ENCODE assay signal across 17 cellular contexts in the genomic region with DNA sequence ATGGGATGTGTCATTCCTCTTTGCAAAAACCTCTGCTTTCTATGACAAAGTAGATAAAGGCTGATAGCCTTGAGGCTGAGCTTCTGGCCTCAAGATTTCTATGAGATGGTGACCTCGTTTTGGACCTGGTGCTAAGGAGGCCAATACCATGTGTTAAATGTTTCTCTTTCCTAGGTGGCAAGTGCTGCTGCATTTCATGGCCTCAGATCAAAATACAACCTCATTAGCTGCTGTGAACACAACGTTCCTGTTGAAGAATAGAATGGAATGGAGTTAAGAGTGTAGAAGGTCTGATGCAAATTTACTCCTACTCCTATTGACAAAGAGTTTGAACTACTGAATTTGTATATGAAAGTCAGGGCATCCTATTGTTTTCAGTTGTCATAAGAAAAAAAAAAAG.
A peak's percentile ranks its signal among the peaks of the same experiment; 100 is the strongest.
DNase-seq lines count a peak whose midpoint lies in the region; ATAC-seq and TF ChIP-seq lines count a peak whose summit lies in the region.
"Had no signal": no experiment of that assay in that cellular context is flagged by ENCODE, and none has a peak within 500 bp of the region (broad histone marks: within the 10 kb centered on the region; RNA-seq: fewer than 3 reads in every experiment).

No MANE protein-coding gene starts in this region.

- H3K4me3 ChIP-seq in HUES48 (ENCODE audit: low read depth, low read length) (no peak overlapping the region), gastrocnemius medialis (no peak overlapping the region), osteoblast (ENCODE audit: insufficient read depth, low read length) (no peak overlapping the region)
- H3K4me3 ChIP-seq: A549, HAP-1 had no signal

- H2AFZ ChIP-seq in osteoblast (ENCODE audit: low read length): no peak overlapping the region

- TF ChIP-seq POLR2A in gastrocnemius medialis (IDR thresholded peaks at IDR 0.05): no peak

- no peaks in the 10 kb centered on the region for H3K27me3 Mint-ChIP-seq in T-helper 2 cell treated with Interferon-gamma antibody and Interleukin-4, amounts not matched to agents 5 μg/mL and 100 μg/mL, for 36 hours (ENCODE audit: low read depth)
- H3K27me3 Mint-ChIP-seq in CD14-positive monocyte (ENCODE audit: low read depth in 3 of 3): peaks cover 0 to 4% (median 0%) of the 10 kb centered on the region in 3 donors

- no peaks in the 10 kb centered on the region for H3K79me2 ChIP-seq in osteoblast (ENCODE audit: insufficient read depth, low read length)

- H3K27ac ChIP-seq in HUES48 (ENCODE audit: low read depth, low read length) (peak overlapping the region; percentile 11), gastrocnemius medialis (peak overlapping the region; percentile 82 to 90 (median 86)), osteoblast (ENCODE audit: low read depth, low read length) (no peak overlapping the region)
- H3K27ac ChIP-seq: A549, C4-2B had no signal

- TF ChIP-seq CTCF in gastrocnemius medialis (IDR thresholded peaks at IDR 0.05 in 4 of 5, conservative IDR thresholded peaks at IDR 0.05 in 1 of 5) (no peak), CD14-positive monocyte (IDR thresholded peaks at IDR 0.05) (no peak), osteoblast (IDR thresholded peaks at IDR 0.05; ENCODE audit: extremely low read depth, low read depth, low read length) (no peak)

- peaks cover 14% of the 10 kb centered on the region for H3K36me3 Mint-ChIP-seq in T-helper 2 cell treated with Interferon-gamma antibody and Interleukin-4, amounts not matched to agents 5 μg/mL and 100 μg/mL, for 36 hours (ENCODE audit: low read depth)
- no peaks in the 10 kb centered on the region for H3K36me3 Mint-ChIP-seq in CD14-positive monocyte

- no peak overlapping the region for H3K9ac ChIP-seq in HUES48 (ENCODE audit: low read depth, low read length)

- peaks cover 13% of the 10 kb centered on the region; the same call in 1 of the 2 replicates for H3K4me1 ChIP-seq in HUES48 (ENCODE audit: control insufficient read depth, insufficient read depth, low read length)
- H3K4me1 ChIP-seq in gastrocnemius medialis: peaks cover 28 to 36% of the 10 kb centered on the region in 2 donors
- no peaks in the 10 kb centered on the region for H3K4me1 ChIP-seq in osteoblast (ENCODE audit: insufficient read depth, low read length)
- H3K4me1 ChIP-seq: A549, HAP-1 had no signal

- no peaks in the 10 kb centered on the region for H3K9me3 ChIP-seq in HUES48 (ENCODE audit: control insufficient read depth, insufficient read depth, low read length)
- no peaks in the 10 kb centered on the region for H3K9me3 ChIP-seq in gastrocnemius medialis
- no peaks in the 10 kb centered on the region for H3K9me3 ChIP-seq in osteoblast (ENCODE audit: low read depth, low read length)
- H3K9me3 ChIP-seq: A549, BE2C, HAP-1 had no signal

- no peaks in the 10 kb centered on the region for H4K20me1 ChIP-seq in osteoblast (ENCODE audit: insufficient read depth, low read length)

- H3K36me3 ChIP-seq in HUES48 (ENCODE audit: control insufficient read depth, insufficient read depth, low read length) (no peaks in the 10 kb centered on the region), gastrocnemius medialis (no peaks in the 10 kb centered on the region), osteoblast (ENCODE audit: insufficient read depth, low read length) (no peaks in the 10 kb centered on the region)
- H3K36me3 ChIP-seq: BE2C, HAP-1 had no signal

- H3K9me3 Mint-ChIP-seq in T-helper 2 cell treated with Interferon-gamma antibody and Interleukin-4, amounts not matched to agents 5 μg/mL and 100 μg/mL, for 36 hours: no peaks in the 10 kb centered on the region
- H3K9me3 Mint-ChIP-seq in CD14-positive monocyte: peaks cover 0 to 2% (median 0%) of the 10 kb centered on the region in 7 donors
- H3K9me3 Mint-ChIP-seq: CD8-positive, alpha-beta T cell had no signal

- in situ Hi-C loops in gastrocnemius medialis (cut with MboI; ENCODE audit: low sequenced_read_pairs in 4 of 4): loop anchor here in 1 of 4 donors (10.0 kb wide), 1 partner anchor 57 kb away; no protein-coding TSS in a partner anchor

- H3K4me1 Mint-ChIP-seq in T-helper 2 cell treated with Interferon-gamma antibody and Interleukin-4, amounts not matched to agents 5 μg/mL and 100 μg/mL, for 36 hours (ENCODE audit: low read depth): no peaks in the 10 kb centered on the region
- H3K4me1 Mint-ChIP-seq in CD14-positive monocyte: peaks cover 34% of the 10 kb centered on the region

- H3K27ac Mint-ChIP-seq in T-helper 2 cell treated with Interferon-gamma antibody and Interleukin-4, amounts not matched to agents 5 μg/mL and 100 μg/mL, for 36 hours: no peak overlapping the region
- no peak overlapping the region for H3K27ac Mint-ChIP-seq in CD14-positive monocyte
- H3K27ac Mint-ChIP-seq: CD8-positive, alpha-beta T cell had no signal

- H3K27me3 ChIP-seq in HUES48 (ENCODE audit: control insufficient read depth, insufficient read depth, low read length): no peaks in the 10 kb centered on the region
- H3K27me3 ChIP-seq in gastrocnemius medialis: no peaks in the 10 kb centered on the region
- H3K27me3 ChIP-seq in osteoblast (ENCODE audit: insufficient read depth, low read length): no peaks in the 10 kb centered on the region
- H3K27me3 ChIP-seq: BE2C had no signal

- H3K4me3 Mint-ChIP-seq in T-helper 2 cell treated with Interferon-gamma antibody and Interleukin-4, amounts not matched to agents 5 μg/mL and 100 μg/mL, for 36 hours: no peak overlapping the region
- H3K4me3 Mint-ChIP-seq in CD14-positive monocyte: no peak overlapping the region
- H3K4me3 Mint-ChIP-seq: CD8-positive, alpha-beta T cell had no signal

- no peak overlapping the region for H3K4me2 ChIP-seq in osteoblast (ENCODE audit: insufficient read depth, low read length)
- H3K4me2 ChIP-seq: A549 had no signal

- intact Hi-C loops in left cardiac atrium (cut with DNase I): no loop called here
- intact Hi-C loops in gastrocnemius medialis (cut with DNase I; ENCODE audit: low total_unique reads): loop anchor here (1.0 to 10.0 kb wide), 3 partner anchors 56 to 617 kb away; partner anchors contain the start of gene MMAA
- intact Hi-C loops in CD14-positive monocyte (cut with micrococcal nuclease): no loop called here

- ATAC-seq in left cardiac atrium (peak; percentile 39 to 44), gastrocnemius medialis (peak; percentile 95 to 98)
- ATAC-seq: A549; CD8-positive, alpha-beta T cell had no signal

- DNase-seq in cerebellar cortex (ENCODE audit: low spot score): peak; percentile 21
- no peak for DNase-seq in left cardiac atrium
- DNase-seq in gastrocnemius medialis: peak; percentile 43 to 55
- DNase-seq in T-helper 2 cell treated with Interferon-gamma antibody and Interleukin-4, amounts not matched to agents 5 μg/mL and 100 μg/mL, for 36 hours (ENCODE audit: low spot score): no peak
- DNase-seq in CD14-positive monocyte (ENCODE audit: low spot score): no peak
- no peak for DNase-seq in osteoblast (ENCODE audit: insufficient read length, low spot score, missing footprints)
- DNase-seq: BE2C; CD8-positive, alpha-beta T cell; COR-L47; DMS153; DMS79 treated with DMSO at 0.1 percent for 48 hours; EL; GDM1 had no signal

Comparison
In these comparisons a context has a peak if more than half of its experiments do, and no peak if none do; other contexts are left out.
1. DNase-seq: peak in cerebellar cortex (single experiment) and gastrocnemius medialis (2 of 2); none in left cardiac atrium (single experiment), T-helper 2 cell treated with Interferon-gamma antibody and Interleukin-4, amounts not matched to agents 5 μg/mL and 100 μg/mL, for 36 hours (single experiment), CD14-positive monocyte (single experiment) and osteoblast (single experiment).